ENCODE assay signal across 8 cellular contexts in the genomic region with DNA sequence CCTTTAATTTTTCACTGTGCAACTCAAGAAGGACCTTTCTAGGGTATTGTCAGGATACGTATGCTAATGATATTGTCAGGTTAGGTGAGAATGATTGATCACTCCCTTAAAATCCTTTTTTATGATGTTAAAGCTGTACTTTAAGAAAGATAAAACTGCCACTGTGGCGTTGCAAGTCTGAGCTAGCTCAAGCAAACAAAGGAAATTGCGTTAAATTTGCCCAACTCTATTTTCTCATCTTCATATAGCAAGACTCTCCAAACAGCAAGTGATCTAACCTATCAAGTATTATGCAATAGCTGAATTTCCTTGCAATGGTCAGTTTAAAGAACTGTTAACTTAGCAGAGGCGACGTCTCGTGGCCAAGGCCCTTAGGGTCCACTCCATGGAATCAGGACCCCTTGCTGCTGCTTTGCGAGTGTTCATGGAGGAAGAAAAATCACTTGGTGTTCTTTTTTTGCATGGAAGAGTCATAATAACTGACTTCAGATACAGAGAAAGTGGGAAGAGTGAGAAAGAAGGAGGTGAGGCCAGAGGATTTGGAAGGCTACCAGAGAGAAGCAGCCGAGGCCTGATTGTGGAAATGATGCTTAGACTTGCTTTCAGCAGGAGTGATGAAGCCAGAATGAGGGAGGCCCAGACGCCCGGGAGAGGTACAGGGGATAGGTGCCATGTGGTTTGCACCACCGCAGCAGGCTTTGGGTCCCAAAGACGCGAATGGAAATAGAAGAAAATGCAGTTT. TPM values are rescaled to one million over a fixed set of nuclear protein-coding genes. Genes with fewer than 3 reads are reported as not detected.
DNase-seq lines count a peak whose midpoint lies in the region; FAIRE-seq and TF ChIP-seq lines count a peak whose summit lies in the region.

No MANE protein-coding gene starts in this region.

- H3K36me3 Mint-ChIP-seq in activated CD4-positive, alpha-beta T cell treated with anti-CD3 and anti-CD28 coated beads, Interleukin-2, amount 10 ng/mL, durations not matched to agents 7 days and 5 days (ENCODE audit: low read depth) = peaks cover 17% of the 10 kb centered on the region
- no peaks in the 10 kb centered on the region for H3K36me3 Mint-ChIP-seq in chondrocyte (ENCODE audit: low read depth)

- FAIRE-seq in HTR-8/SVneo (lab: Jason Lieb, UNC) = no peak
- no peak for FAIRE-seq in D721Med (lab: Jason Lieb, UNC)

- H3K9me3 ChIP-seq in spleen = no peaks in the 10 kb centered on the region

- TF ChIP-seq POLR2A in spleen (IDR thresholded peaks at IDR 0.05) = no peak

- H3K27ac ChIP-seq in spleen = peak overlapping the region in 6 of 8 donors; percentile 27 to 95 (median 70)

- TF ChIP-seq CTCF in chondrocyte (IDR thresholded peaks at IDR 0.05) (no peak), spleen (IDR thresholded peaks at IDR 0.05 in 8 of 11, conservative IDR thresholded peaks at IDR 0.05 in 3 of 11) (no peak), D721Med (IDR thresholded peaks at IDR 0.05; ENCODE audit: insufficient read depth, missing control alignments) (no peak)

- H3K4me3 Mint-ChIP-seq in activated CD4-positive, alpha-beta T cell treated with anti-CD3 and anti-CD28 coated beads, Interleukin-2, amount 10 ng/mL, durations not matched to agents 7 days and 5 days = peak overlapping the region; percentile 84
- H3K4me3 Mint-ChIP-seq in chondrocyte (ENCODE audit: unreplicated experiment) = peak overlapping the region; percentile 75

- H3K36me3 ChIP-seq in spleen = no peaks in the 10 kb centered on the region

- no peaks in the 10 kb centered on the region for H3K9me3 Mint-ChIP-seq in activated CD4-positive, alpha-beta T cell treated with anti-CD3 and anti-CD28 coated beads, Interleukin-2, amount 10 ng/mL, durations not matched to agents 7 days and 5 days
- no peaks in the 10 kb centered on the region for H3K9me3 Mint-ChIP-seq in chondrocyte (ENCODE audit: low read depth)

- DNase-seq in activated CD4-positive, alpha-beta T cell treated with anti-CD3 and anti-CD28 coated beads, Interleukin-2, amount 10 ng/mL, durations not matched to agents 7 days and 5 days = no peak
- DNase-seq in activated CD4-positive, alpha-beta T cell treated with anti-CD3 and anti-CD28 coated beads for 1 hour = no peak
- peak; percentile 41 for DNase-seq in NOMO-1 treated with DMSO at 0.1 percent for 48 hours (lab: John Stamatoyannopoulos, UW; ENCODE audit: unreplicated experiment)
- peak; percentile 44 for DNase-seq in chondrocyte (ENCODE audit: low spot score)
- peak; percentile 15 for DNase-seq in spleen
- DNase-seq in HTR-8/SVneo (ENCODE audit: insufficient read length, low spot score) = no peak
- no peak for DNase-seq in activated gamma-delta T cell (lab: John Stamatoyannopoulos, UW)
- DNase-seq in D721Med (ENCODE audit: insufficient read length, low spot score) = no peak

- no peaks in the 10 kb centered on the region for H3K27me3 ChIP-seq in spleen (replicated peaks in 1 of 7)

- peak overlapping the region in 5 of 8 donors; percentile 2 to 92 (median 84) for H3K4me3 ChIP-seq in spleen

- peaks cover 62% of the 10 kb centered on the region for H3K4me1 Mint-ChIP-seq in activated CD4-positive, alpha-beta T cell treated with anti-CD3 and anti-CD28 coated beads, Interleukin-2, amount 10 ng/mL, durations not matched to agents 7 days and 5 days
- peaks cover 36% of the 10 kb centered on the region for H3K4me1 Mint-ChIP-seq in chondrocyte (ENCODE audit: low read depth)

- intact Hi-C loops in spleen (cut with DNase I; ENCODE audit: low total_unique reads) = loop anchor here (10.0 kb wide), 1 partner anchor 115 kb away; no protein-coding TSS in a partner anchor

- POLR2A ChIA-PET in activated CD4-positive, alpha-beta T cell treated with anti-CD3 and anti-CD28 coated beads, Interleukin-2, amount 10 ng/mL, durations not matched to agents 7 days and 5 days (lab: Charles Lee) = no interaction called here

- CTCF ChIA-PET in activated CD4-positive, alpha-beta T cell treated with anti-CD3 and anti-CD28 coated beads, Interleukin-2, amount 10 ng/mL, durations not matched to agents 7 days and 5 days (lab: Charles Lee) = no interaction called here

- peak overlapping the region; percentile 86 for H3K27ac Mint-ChIP-seq in activated CD4-positive, alpha-beta T cell treated with anti-CD3 and anti-CD28 coated beads, Interleukin-2, amount 10 ng/mL, durations not matched to agents 7 days and 5 days
- peak overlapping the region; percentile 72 for H3K27ac Mint-ChIP-seq in chondrocyte (ENCODE audit: unreplicated experiment)

- no peaks in the 10 kb centered on the region for H3K27me3 Mint-ChIP-seq in activated CD4-positive, alpha-beta T cell treated with anti-CD3 and anti-CD28 coated beads, Interleukin-2, amount 10 ng/mL, durations not matched to agents 7 days and 5 days
- no peaks in the 10 kb centered on the region for H3K27me3 Mint-ChIP-seq in chondrocyte (ENCODE audit: low read depth)

- 53 to 79% (median 61%) methylated on average over 13 of the region's 13 CpGs for WGBS in spleen, 5 donors

- H3K4me1 ChIP-seq in spleen = peaks cover 24 to 86% (median 76%) of the 10 kb centered on the region in 6 donors

RNA-seq across cellular contexts. Expression of gene TRAF3, which starts 2.5 kb away (rescaled TPM):
- 10 to 100 TPM; 38.9 to 40.2 TPM for total RNA-seq in activated CD4-positive, alpha-beta T cell treated with anti-CD3 and anti-CD28 coated beads, Interleukin-2, amount 10 ng/mL, durations not matched to agents 7 days and 5 days
- total RNA-seq in chondrocyte (15.0 to 20.1 TPM (median 18.4 TPM) in 3 replicates), spleen (10 to 100 TPM; 32.8 to 61.5 (median 43.5) TPM)
- 10 to 100 TPM; 11.1 to 14.5 (median 12.0) TPM for polyA plus RNA-seq in spleen

Comparison
In these comparisons a context has a peak if more than half of its experiments do, and no peak if none do; other contexts are left out.
1. DNase-seq: peak in NOMO-1 treated with DMSO at 0.1 percent for 48 hours (single experiment), chondrocyte (single experiment) and spleen (single experiment); none in activated CD4-positive, alpha-beta T cell treated with anti-CD3 and anti-CD28 coated beads, Interleukin-2, amount 10 ng/mL, durations not matched to agents 7 days and 5 days (single experiment), activated CD4-positive, alpha-beta T cell treated with anti-CD3 and anti-CD28 coated beads for 1 hour (single experiment), HTR-8/SVneo (single experiment), activated gamma-delta T cell (single experiment) and D721Med (single experiment).